In genomic region chr14:75559451-75560187, GRCh38 we compare ENCODE assay signal across 8 cellular contexts. TPM values are rescaled to one million over a fixed set of nuclear protein-coding genes. Genes with fewer than 3 reads are reported as not detected.
DNase-seq lines count a peak whose midpoint lies in the region; ATAC-seq and TF ChIP-seq lines count a peak whose summit lies in the region.

No MANE protein-coding gene starts in this region.

- no peaks in the 10 kb centered on the region for H3F3A ChIP-seq in GM23338 (replicated peaks; ENCODE audit: low read depth)

- H3K4me1 ChIP-seq in BE2C (peaks cover 3% of the 10 kb centered on the region; the same call in 1 of the 2 replicates), GM23338 (ENCODE audit: insufficient read depth) (peaks cover 6% of the 10 kb centered on the region; the same call in 1 of the 2 replicates)

- H3K4me1 Mint-ChIP-seq in HFFc6 (ENCODE audit: low read depth) (peaks cover 28% of the 10 kb centered on the region), GM23338 (peaks cover 14% of the 10 kb centered on the region)
- peaks cover 40% of the 10 kb centered on the region for H3K4me1 Mint-ChIP-seq in activated CD8-positive, alpha-beta T cell treated with anti-CD3 and anti-CD28 coated beads, Interleukin-2, amount 10 ng/mL, durations not matched to agents 7 days and 5 days (ENCODE audit: low read depth)

- no peaks in the 10 kb centered on the region for H3K9me3 Mint-ChIP-seq in HFFc6
- peaks cover 6% of the 10 kb centered on the region for H3K9me3 Mint-ChIP-seq in activated CD8-positive, alpha-beta T cell treated with anti-CD3 and anti-CD28 coated beads, Interleukin-2, amount 10 ng/mL, durations not matched to agents 7 days and 5 days (ENCODE audit: insufficient read depth)
- peaks cover 14% of the 10 kb centered on the region for H3K9me3 Mint-ChIP-seq in GM23338

- H2AFZ ChIP-seq in GM23338: no peak overlapping the region

- ATAC-seq in activated CD8-positive, alpha-beta T cell treated with anti-CD3 and anti-CD28 coated beads, Interleukin-2, amount 10 ng/mL, durations not matched to agents 7 days and 5 days: peak; percentile 39
- ATAC-seq in HG02852 (IDR thresholded peaks at IDR 0.05; ENCODE audit: unreplicated experiment) (no peak), HG03135 (IDR thresholded peaks at IDR 0.05; ENCODE audit: unreplicated experiment) (no peak), GM23338 (no peak)

- H3K4me3 Mint-ChIP-seq in HFFc6 (no peak overlapping the region), GM23338 (no peak overlapping the region)
- no peak overlapping the region for H3K4me3 Mint-ChIP-seq in activated CD8-positive, alpha-beta T cell treated with anti-CD3 and anti-CD28 coated beads, Interleukin-2, amount 10 ng/mL, durations not matched to agents 7 days and 5 days

- no peak overlapping the region for H3K27ac ChIP-seq in GM23338 (ENCODE audit: low read depth)

- no peaks in the 10 kb centered on the region for H3K36me3 Mint-ChIP-seq in HFFc6 (ENCODE audit: low read depth)
- H3K36me3 Mint-ChIP-seq in activated CD8-positive, alpha-beta T cell treated with anti-CD3 and anti-CD28 coated beads, Interleukin-2, amount 10 ng/mL, durations not matched to agents 7 days and 5 days (ENCODE audit: low read depth): peaks cover 2% of the 10 kb centered on the region
- H3K36me3 Mint-ChIP-seq in GM23338 (ENCODE audit: low read depth): no peaks in the 10 kb centered on the region

- H3K27ac Mint-ChIP-seq in HFFc6: no peak overlapping the region
- H3K27ac Mint-ChIP-seq in activated CD8-positive, alpha-beta T cell treated with anti-CD3 and anti-CD28 coated beads, Interleukin-2, amount 10 ng/mL, durations not matched to agents 7 days and 5 days: peak overlapping the region; percentile 55
- H3K27ac Mint-ChIP-seq in GM23338: no peak overlapping the region

- H3K27me3 Mint-ChIP-seq in HFFc6 (ENCODE audit: insufficient read depth) (peaks cover 29% of the 10 kb centered on the region), GM23338 (ENCODE audit: insufficient read depth, low read depth, poor library complexity) (peaks cover 6% of the 10 kb centered on the region)
- H3K27me3 Mint-ChIP-seq in activated CD8-positive, alpha-beta T cell treated with anti-CD3 and anti-CD28 coated beads, Interleukin-2, amount 10 ng/mL, durations not matched to agents 7 days and 5 days (ENCODE audit: low read depth): no peaks in the 10 kb centered on the region

- DNase-seq in BE2C (peak; percentile 40), HFFc6 (peak; percentile 6), kidney tubule cell (ENCODE audit: low spot score) (peak; percentile 68), occipital lobe (lab: John Stamatoyannopoulos, UW) (no peak), GM23338 (ENCODE audit: low spot score) (no peak)
- peak; percentile 50 for DNase-seq in activated CD8-positive, alpha-beta T cell treated with anti-CD3 and anti-CD28 coated beads, Interleukin-2, amount 10 ng/mL, durations not matched to agents 7 days and 5 days

- H3K4me2 ChIP-seq in GM23338: no peak overlapping the region

- H3K27me3 ChIP-seq in BE2C (peaks cover 6% of the 10 kb centered on the region), GM23338 (ENCODE audit: insufficient read depth) (no peaks in the 10 kb centered on the region)

- H3K9me3 ChIP-seq in BE2C: peaks cover 3% of the 10 kb centered on the region; the same call in 1 of the 2 replicates

- H3K79me2 ChIP-seq in GM23338 (replicated peaks; ENCODE audit: insufficient read depth): no peaks in the 10 kb centered on the region

- TF ChIP-seq CTCF in BE2C (IDR thresholded peaks at IDR 0.05; ENCODE audit: low read depth, low read length) (no peak), HFFc6 (IDR thresholded peaks at IDR 0.05) (no peak), GM23338 (conservative IDR thresholded peaks at IDR 0.05; ENCODE audit: low read depth in 2 of 2) (no peak)

- CTCF ChIA-PET in activated CD8-positive, alpha-beta T cell treated with anti-CD3 and anti-CD28 coated beads, Interleukin-2, amount 10 ng/mL, durations not matched to agents 7 days and 5 days (lab: Charles Lee): interaction anchor here (0.8 to 5.3 kb wide), 14 partner anchors 7 to 150 kb away, joined by 3 to 58 read pairs (median 14); partner anchors contain the start of genes BATF, ERG28, FLVCR2 and TTLL5

- POLR2A ChIA-PET in activated CD8-positive, alpha-beta T cell treated with anti-CD3 and anti-CD28 coated beads, Interleukin-2, amount 10 ng/mL, durations not matched to agents 7 days and 5 days (lab: Charles Lee): interaction anchor here (1.3 kb wide), 2 partner anchors 11 to 16 kb away, joined by 3 to 4 read pairs; no protein-coding TSS in a partner anchor

- H3K4me3 ChIP-seq in BE2C (ENCODE audit: low read depth, low read length) (no peak overlapping the region), GM23338 (no peak overlapping the region)

- H4K20me1 ChIP-seq in GM23338 (replicated peaks; ENCODE audit: insufficient read depth): no peaks in the 10 kb centered on the region

- no peaks in the 10 kb centered on the region for H3K36me3 ChIP-seq in BE2C
- no peaks in the 10 kb centered on the region for H3K36me3 ChIP-seq in GM23338 (ENCODE audit: insufficient read depth)

- H3K9me2 ChIP-seq in GM23338 (ENCODE audit: insufficient read depth): no peaks in the 10 kb centered on the region

TF ChIP-seq in GM23338, 12 proteins besides CTCF, POLR2A, EP300 and RAD21 (continues in another document):
- TF ChIP-seq EZH2phosphoT487 (IDR thresholded peaks at IDR 0.05; ENCODE audit: unreplicated experiment) (no peak), ZNF331 (CRISPR knock-in tag; IDR thresholded peaks at IDR 0.05; ENCODE audit: low read depth) (no peak)

RNA-seq across cellular contexts. Expression of gene FLVCR2, which starts 18.8 kb away (rescaled TPM):
- 0.57 TPM for polyA plus RNA-seq in BE2C (2012; ENCODE audit: insufficient read depth, insufficient read length, low read depth)
- 1 to 10 TPM in 4 of 6 experiments, under 1 TPM in 2; 0.27 to 3.1 (median 1.8) TPM for total RNA-seq in HFFc6 (2021; fragmentation: NEBNext Ultra II Directional; extraction: Animal tissue kit (Norgen Biotek cat#: 25700))
- total RNA-seq in activated CD8-positive, alpha-beta T cell treated with anti-CD3 and anti-CD28 coated beads, Interleukin-2, amount 10 ng/mL, durations not matched to agents 7 days and 5 days: 1 to 10 TPM in 1 of 2 experiments, under 1 TPM in 1; 0.79 to 5.5 TPM
- total RNA-seq in occipital lobe: 2.5 TPM
- total RNA-seq in GM23338 (2014; rRNA removed; shearing (Covaris generic)): 3.1 and 3.3 TPM in 2 replicates
- polyA plus RNA-seq in GM23338 (2016; fragmentation: Nextera tagmentation; extraction: Ambion mirVana): 1.4 and 3.4 TPM in 2 replicates

RNA-seq across cellular contexts. Expression of gene BATF, which starts 37.4 kb away (rescaled TPM):
- polyA plus RNA-seq in BE2C (2012; ENCODE audit: insufficient read depth, insufficient read length, low read depth): not detected
- not detected for total RNA-seq in HFFc6 (2021; fragmentation: NEBNext Ultra II Directional; extraction: Animal tissue kit (Norgen Biotek cat#: 25700))
- 10 to 100 TPM; 41.3 to 41.6 TPM for total RNA-seq in activated CD8-positive, alpha-beta T cell treated with anti-CD3 and anti-CD28 coated beads, Interleukin-2, amount 10 ng/mL, durations not matched to agents 7 days and 5 days
- 0.47 TPM for total RNA-seq in occipital lobe
- not detected in 2 replicates for total RNA-seq in GM23338 (2014; rRNA removed; shearing (Covaris generic))
- not detected in 2 replicates for polyA plus RNA-seq in GM23338 (2016; fragmentation: Nextera tagmentation; extraction: Ambion mirVana)

Comparison
In these comparisons a context has a peak if more than half of its experiments do, and no peak if none do; other contexts are left out.
1. DNase-seq: peak in BE2C (single experiment), HFFc6 (single experiment), activated CD8-positive, alpha-beta T cell treated with anti-CD3 and anti-CD28 coated beads, Interleukin-2, amount 10 ng/mL, durations not matched to agents 7 days and 5 days (single experiment) and kidney tubule cell (single experiment); none in occipital lobe (single experiment) and GM23338 (single experiment).
2. RNA of gene BATF, which starts 37.4 kb away (total RNA-seq): 41.3 to 41.6 TPM in activated CD8-positive, alpha-beta T cell treated with anti-CD3 and anti-CD28 coated beads, Interleukin-2, amount 10 ng/mL, durations not matched to agents 7 days and 5 days; 0.47 TPM in occipital lobe (single experiment), not detected in HFFc6 and not detected in GM23338; every median in the first group is over 10 times any median in the second.